ENCODE assay signal across 8 cellular contexts in the genomic region with DNA sequence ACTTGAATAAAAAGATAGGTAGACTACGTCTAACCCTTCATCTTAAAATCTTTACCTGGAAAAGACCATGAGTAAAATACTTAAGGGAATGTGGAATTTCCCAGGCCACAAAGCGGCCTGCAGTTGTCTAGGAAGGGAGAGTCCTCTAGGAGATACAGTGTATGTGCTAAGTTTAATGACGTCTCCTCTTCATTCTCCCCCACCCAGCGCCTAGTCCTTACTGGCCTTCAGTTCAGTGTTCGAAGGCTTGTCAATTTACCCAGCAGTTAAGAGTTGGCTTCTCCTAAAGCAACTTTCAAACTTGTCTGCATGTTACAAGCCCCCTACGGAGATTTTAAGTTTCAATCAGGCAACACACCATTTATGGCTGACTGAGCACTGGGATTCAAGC. TPM values are rescaled to one million over a fixed set of nuclear protein-coding genes. Genes with fewer than 3 reads are reported as not detected.
DNase-seq lines count a peak whose midpoint lies in the region; ATAC-seq and TF ChIP-seq lines count a peak whose summit lies in the region.

No MANE protein-coding gene starts in this region.

- H3K27ac ChIP-seq in BLaER1 = peak overlapping the region; percentile 94

- no peaks in the 10 kb centered on the region for H3K9me3 Mint-ChIP-seq in activated naive CD8-positive, alpha-beta T cell treated with anti-CD3 and anti-CD28 coated beads, Interleukin-2, amount 10 ng/mL, durations not matched to agents 7 days and 5 days
- H3K9me3 Mint-ChIP-seq in type B pancreatic cell = no peaks in the 10 kb centered on the region

- peak overlapping the region; percentile 99 for H3K4me3 Mint-ChIP-seq in activated naive CD8-positive, alpha-beta T cell treated with anti-CD3 and anti-CD28 coated beads, Interleukin-2, amount 10 ng/mL, durations not matched to agents 7 days and 5 days
- peak overlapping the region; percentile 95 for H3K4me3 Mint-ChIP-seq in type B pancreatic cell

- H3K4me1 ChIP-seq in BLaER1 = peaks cover 24% of the 10 kb centered on the region

- peak overlapping the region; percentile 100 for H3K27ac Mint-ChIP-seq in activated naive CD8-positive, alpha-beta T cell treated with anti-CD3 and anti-CD28 coated beads, Interleukin-2, amount 10 ng/mL, durations not matched to agents 7 days and 5 days
- H3K27ac Mint-ChIP-seq in type B pancreatic cell = peak overlapping the region; percentile 98

- H3K9me3 ChIP-seq in BLaER1 = no peaks in the 10 kb centered on the region

- no peak for ATAC-seq in activated naive CD8-positive, alpha-beta T cell treated with anti-CD3 and anti-CD28 coated beads, Interleukin-2, amount 10 ng/mL, durations not matched to agents 7 days and 5 days (ENCODE audit: low read depth)
- no peak for ATAC-seq in HG02588 (IDR thresholded peaks at IDR 0.05; ENCODE audit: unreplicated experiment)

- peaks cover 34% of the 10 kb centered on the region for H4K20me1 ChIP-seq in BLaER1

- H3K36me3 ChIP-seq in BLaER1 = peaks cover 3% of the 10 kb centered on the region; the same call in 1 of the 2 replicates

- TF ChIP-seq CTCF in type B pancreatic cell (conservative IDR thresholded peaks at IDR 0.05) (no peak), GM13977 (IDR thresholded peaks at IDR 0.05; ENCODE audit: extremely low read depth, insufficient read depth, missing control alignments) (no peak)

- in situ Hi-C loops in GM13977 (cut with MboI; ENCODE audit: low pct_unique_long_range_greater_than_20kb, low sequenced_read_pairs, unreplicated experiment) = loop anchor here (5.0 kb wide), 1 partner anchor 75 kb away; a partner anchor contains a TSS

- no peaks in the 10 kb centered on the region for H3K27me3 ChIP-seq in BLaER1

- H3K4me1 Mint-ChIP-seq in activated naive CD8-positive, alpha-beta T cell treated with anti-CD3 and anti-CD28 coated beads, Interleukin-2, amount 10 ng/mL, durations not matched to agents 7 days and 5 days = peaks cover 37% of the 10 kb centered on the region
- H3K4me1 Mint-ChIP-seq in type B pancreatic cell (ENCODE audit: unreplicated experiment) = peaks cover 22% of the 10 kb centered on the region

- POLR2A ChIA-PET in activated naive CD8-positive, alpha-beta T cell treated with anti-CD3 and anti-CD28 coated beads, Interleukin-2, amount 10 ng/mL, durations not matched to agents 7 days and 5 days (lab: Charles Lee) = interaction anchor here (0.9 to 19.0 kb wide), 32 partner anchors 8 to 1750 kb away, joined by 5 to 2352 read pairs (median 41); a partner anchor contains a TSS

- peak overlapping the region; percentile 88 for H3K4me3 ChIP-seq in BLaER1
- H3K4me3 ChIP-seq in Jurkat, Clone E6-1 (ENCODE audit: low read length) = peak overlapping the region; percentile 60

- peak overlapping the region; percentile 71 for H3K4me2 ChIP-seq in BLaER1

- H3K36me3 Mint-ChIP-seq in activated naive CD8-positive, alpha-beta T cell treated with anti-CD3 and anti-CD28 coated beads, Interleukin-2, amount 10 ng/mL, durations not matched to agents 7 days and 5 days = peaks cover 24% of the 10 kb centered on the region
- peaks cover 11% of the 10 kb centered on the region for H3K36me3 Mint-ChIP-seq in type B pancreatic cell

- DNase-seq in Jurkat, Clone E6-1 (ENCODE audit: low read depth, low spot score) = no peak
- DNase-seq in activated naive CD8-positive, alpha-beta T cell treated with anti-CD3 and anti-CD28 coated beads, Interleukin-2, amount 10 ng/mL, durations not matched to agents 7 days and 5 days = no peak
- DNase-seq in kidney tubule cell (ENCODE audit: low spot score) (peak; percentile 61), type B pancreatic cell (ENCODE audit: extremely low spot score, unreplicated experiment) (no peak), GM13977 (ENCODE audit: low spot score) (no peak), HuH-7 (ENCODE audit: low spot score) (no peak)

- no peaks in the 10 kb centered on the region for H3K27me3 Mint-ChIP-seq in activated naive CD8-positive, alpha-beta T cell treated with anti-CD3 and anti-CD28 coated beads, Interleukin-2, amount 10 ng/mL, durations not matched to agents 7 days and 5 days
- no peaks in the 10 kb centered on the region for H3K27me3 Mint-ChIP-seq in type B pancreatic cell

- H3K9ac ChIP-seq in BLaER1 = peak overlapping the region; percentile 100

RNA-seq across cellular contexts. Expression of a gene that starts 35.2 kb away (rescaled TPM):
- polyA plus RNA-seq in Jurkat, Clone E6-1 (2012; ENCODE audit: insufficient read depth, insufficient read length) = not detected
- 1 to 10 TPM; 5.0 to 7.2 TPM for total RNA-seq in activated naive CD8-positive, alpha-beta T cell treated with anti-CD3 and anti-CD28 coated beads, Interleukin-2, amount 10 ng/mL, durations not matched to agents 7 days and 5 days
- 2.2 and 2.6 TPM in 2 replicates for total RNA-seq in type B pancreatic cell (ENCODE audit: low replicate concordance)
